In the genomic region with DNA sequence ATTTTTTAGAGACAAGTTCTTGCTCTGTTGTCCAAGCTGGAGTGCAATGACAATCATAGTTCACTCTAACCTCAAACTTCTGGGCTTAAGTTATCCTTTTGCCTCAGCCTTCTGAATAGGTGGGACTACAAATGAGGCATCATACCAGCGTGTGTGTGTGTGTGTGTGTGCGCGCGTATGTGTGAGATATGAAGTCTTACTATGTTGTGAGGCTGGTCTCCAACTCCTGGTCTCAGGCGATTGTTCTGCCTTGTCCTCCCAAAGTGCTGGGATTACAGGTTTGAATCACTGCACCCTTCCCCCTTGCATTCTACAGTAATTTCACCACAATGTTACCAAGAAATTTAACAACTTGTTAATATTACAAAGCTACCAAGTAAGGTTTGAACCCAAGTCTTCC, we compare ENCODE assay signal across 10 cellular contexts. TPM values are rescaled to one million over a fixed set of nuclear protein-coding genes. Genes with fewer than 3 reads are reported as not detected.
DNase-seq lines count a peak whose midpoint lies in the region; ATAC-seq and TF ChIP-seq lines count a peak whose summit lies in the region.
"Had no signal": no experiment of that assay in that cellular context is flagged by ENCODE, and none has a peak within 500 bp of the region (broad histone marks: within the 10 kb centered on the region; RNA-seq: fewer than 3 reads in every experiment).

No MANE protein-coding gene starts in this region.

- no peaks in the 10 kb centered on the region for H3K27me3 ChIP-seq in right cardiac atrium (ENCODE audit: control insufficient read depth, insufficient read depth)
- H3K27me3 ChIP-seq in naive thymus-derived CD4-positive, alpha-beta T cell (ENCODE audit: control insufficient read depth in 2 of 2, insufficient read depth in 2 of 2, low read length in 2 of 2) = no peaks in the 10 kb centered on the region
- no peaks in the 10 kb centered on the region for H3K27me3 ChIP-seq in vagina

- peak overlapping the region; percentile 94 to 100 (median 97) for H3K27ac Mint-ChIP-seq in naive thymus-derived CD4-positive, alpha-beta T cell

- peaks cover 39 to 74% (median 61%) of the 10 kb centered on the region in 7 donors for H3K4me1 Mint-ChIP-seq in naive thymus-derived CD4-positive, alpha-beta T cell

- DNase-seq in right cardiac atrium (no peak), Right ventricle myocardium superior (no peak), astrocyte of the hippocampus (ENCODE audit: low read depth, low spot score) (peak; percentile 8), vagina (ENCODE audit: extremely low spot score in 2 of 2) (no peak), NCI-H1092 treated with DMSO at 0.1 percent for 48 hours (lab: John Stamatoyannopoulos, UW) (no peak), medulla oblongata (ENCODE audit: extremely low spot score) (no peak), NCI-H2081 (lab: John Stamatoyannopoulos, UW) (no peak)
- peak in 2 of 9 donors; percentile 16 to 33 for DNase-seq in naive thymus-derived CD4-positive, alpha-beta T cell
- DNase-seq: anterior cingulate cortex, NCI-H1105 had no signal

- intact Hi-C loops in right cardiac atrium (cut with DNase I) = no loop called here
- intact Hi-C loops in Right ventricle myocardium superior (cut with DNase I) = no loop called here
- intact Hi-C loops in naive thymus-derived CD4-positive, alpha-beta T cell (cut with micrococcal nuclease) = loop anchor here (1.0 to 2.0 kb wide), 13 partner anchors 14 to 444 kb away; a partner anchor contains a TSS
- intact Hi-C loops in vagina (cut with DNase I) = loop anchor here (1.0 kb wide), 1 partner anchor 21 kb away; no protein-coding TSS in a partner anchor

- no peak for TF ChIP-seq CTCF in vagina (IDR thresholded peaks at IDR 0.05)

- POLR2A ChIA-PET in naive thymus-derived CD4-positive, alpha-beta T cell (lab: Charles Lee) = interaction anchor here (0.5 to 3.5 kb wide), 29 partner anchors 8 to 784 kb away, joined by 3 to 42 read pairs (median 4); a partner anchor contains a TSS

- H3K9me3 ChIP-seq in right cardiac atrium (ENCODE audit: control insufficient read depth, low read length) (no peaks in the 10 kb centered on the region), vagina (no peaks in the 10 kb centered on the region)
- H3K9me3 ChIP-seq in naive thymus-derived CD4-positive, alpha-beta T cell (ENCODE audit: control insufficient read depth in 2 of 3, low read length in 3 of 3) = no peaks in the 10 kb centered on the region

- peaks cover 0 to 3% (median 2%) of the 10 kb centered on the region in 3 experiments for H3K36me3 ChIP-seq in naive thymus-derived CD4-positive, alpha-beta T cell (ENCODE audit: control insufficient read depth in 2 of 3, insufficient read depth in 3 of 3, low read length in 3 of 3)
- H3K36me3 ChIP-seq in vagina = peaks cover 0 to 3% of the 10 kb centered on the region in 2 donors

- peaks cover 0 to 48% (median 11%) of the 10 kb centered on the region in 5 donors for H3K36me3 Mint-ChIP-seq in naive thymus-derived CD4-positive, alpha-beta T cell

- CTCF ChIA-PET in naive thymus-derived CD4-positive, alpha-beta T cell (lab: Charles Lee) = interaction anchor here (0.9 to 3.4 kb wide), 8 partner anchors 9 to 231 kb away, joined by 3 to 14 read pairs (median 4); a partner anchor contains a TSS

- ATAC-seq in right cardiac atrium = no peak
- ATAC-seq in Right ventricle myocardium superior (ENCODE audit: poor library complexity) = no peak
- ATAC-seq in naive thymus-derived CD4-positive, alpha-beta T cell = peak; percentile 38

- 66% methylated on average over 5 of the region's 5 CpGs for WGBS in right cardiac atrium

- peak overlapping the region; percentile 88 to 100 (median 98) for H3K4me3 Mint-ChIP-seq in naive thymus-derived CD4-positive, alpha-beta T cell

- H3K4me1 ChIP-seq in right cardiac atrium (ENCODE audit: control insufficient read depth, insufficient read depth, low read length) (peaks cover 2% of the 10 kb centered on the region), vagina (peaks cover 61% of the 10 kb centered on the region)
- H3K4me1 ChIP-seq in naive thymus-derived CD4-positive, alpha-beta T cell (ENCODE audit: control insufficient read depth in 2 of 2, insufficient read depth in 2 of 2, low read length in 2 of 2) = peaks cover 30 to 32% of the 10 kb centered on the region in 2 donors

- no peak overlapping the region for H3K4me3 ChIP-seq in right cardiac atrium (ENCODE audit: low read length)
- peak overlapping the region; percentile 84 for H3K4me3 ChIP-seq in naive thymus-derived CD4-positive, alpha-beta T cell (ENCODE audit: low read length)
- no peak overlapping the region for H3K4me3 ChIP-seq in vagina

- peaks cover 0 to 11% (median 0%) of the 10 kb centered on the region in 11 donors for H3K9me3 Mint-ChIP-seq in naive thymus-derived CD4-positive, alpha-beta T cell

- no peak for TF ChIP-seq POLR2A in vagina (IDR thresholded peaks at IDR 0.05)

- H3K27me3 Mint-ChIP-seq in naive thymus-derived CD4-positive, alpha-beta T cell = peaks cover 0 to 2% (median 0%) of the 10 kb centered on the region in 5 donors

- peak overlapping the region; percentile 33 for H3K27ac ChIP-seq in right cardiac atrium (ENCODE audit: low read length)
- peak overlapping the region; percentile 76 for H3K27ac ChIP-seq in naive thymus-derived CD4-positive, alpha-beta T cell (ENCODE audit: low read depth, low read length)
- H3K27ac ChIP-seq in vagina = peak overlapping the region; percentile 92

RNA-seq across cellular contexts. Expression of a gene that starts 0.7 kb away (rescaled TPM):
- total RNA-seq in right cardiac atrium (10 to 100 TPM; 11.3 to 18.9 (median 14.0) TPM), Right ventricle myocardium superior (11.1 TPM), vagina (59.4 TPM)
- polyA plus RNA-seq in right cardiac atrium = 22.9 TPM
- total RNA-seq in naive thymus-derived CD4-positive, alpha-beta T cell = 100 to 1,000 TPM in 3 of 5 experiments, 10 to 100 TPM in 2; 74.0 to 200 (median 185) TPM
- polyA plus RNA-seq in naive thymus-derived CD4-positive, alpha-beta T cell = 100 to 1,000 TPM in 1 of 2 donors, 10 to 100 TPM in 1; 73.8 to 104 TPM

RNA-seq across cellular contexts. Expression of a gene that starts 49.2 kb away (rescaled TPM):
- total RNA-seq in right cardiac atrium (under 1 TPM in 1 of 4 donors, not detected in 3; 0.11 TPM), Right ventricle myocardium superior (not detected), vagina (not detected)
- polyA plus RNA-seq in right cardiac atrium = 0.05 TPM
- total RNA-seq in naive thymus-derived CD4-positive, alpha-beta T cell = under 1 TPM in 2 of 5 experiments, not detected in 3; 0.13 to 0.19 TPM
- polyA plus RNA-seq in naive thymus-derived CD4-positive, alpha-beta T cell = not detected

Comparison
In these comparisons a context has a peak if more than half of its experiments do, and no peak if none do; other contexts are left out.
1. H3K27ac ChIP-seq: peak in every context shown above with its lines; median percentile 92 in vagina; 76 in naive thymus-derived CD4-positive, alpha-beta T cell; 33 in right cardiac atrium.
2. intact Hi-C loops: an anchor here in naive thymus-derived CD4-positive, alpha-beta T cell (1.0 to 2.0 kb wide) and vagina (1.0 kb wide); none called in right cardiac atrium and Right ventricle myocardium superior.